24 cellular contexts compared by ENCODE assay signal in genomic region chr2:8145385-8145784, GRCh38.
A peak's percentile ranks its signal among the peaks of the same experiment; 100 is the strongest.
DNase-seq lines count a peak whose midpoint lies in the region; ATAC-seq and FAIRE-seq lines count a peak whose summit lies in the region.
"Had no signal": no experiment of that assay in that cellular context is flagged by ENCODE, and none has a peak within 500 bp of the region (broad histone marks: within the 10 kb centered on the region; RNA-seq: fewer than 3 reads in every experiment).

No MANE protein-coding gene starts in this region.

- peaks cover 1% of the 10 kb centered on the region for H3K9me3 Mint-ChIP-seq in memory B cell

- peaks cover 43% of the 10 kb centered on the region for H3K4me1 ChIP-seq in ACC112 (ENCODE audit: control insufficient read depth, insufficient read depth, low read length, unreplicated experiment)

- H3K27me3 Mint-ChIP-seq in memory B cell: peaks cover 10% of the 10 kb centered on the region
- H3K27me3 Mint-ChIP-seq: CD4-positive, CD25-positive, alpha-beta regulatory T cell had no signal

- H3K4me3 ChIP-seq in ACC112 (ENCODE audit: low read depth, low read length): no peak overlapping the region; the same call in 1 of the 2 replicates
- H3K4me3 ChIP-seq: hepatocyte, suprapubic skin had no signal

- DNase-seq in NOMO-1 treated with DMSO at 0.1 percent for 48 hours (lab: John Stamatoyannopoulos, UW; ENCODE audit: unreplicated experiment): peak; percentile 63
- DNase-seq in memory B cell (ENCODE audit: low spot score in 2 of 2): no peak
- no peak for DNase-seq in NCI-H1436 treated with DMSO at 0.1 percent for 48 hours (lab: John Stamatoyannopoulos, UW)
- DNase-seq in HTR-8/SVneo (ENCODE audit: insufficient read length, low spot score): no peak
- DNase-seq in NCI-H146 treated with DMSO at 0.1 percent for 48 hours (lab: John Stamatoyannopoulos, UW; ENCODE audit: unreplicated experiment): no peak
- DNase-seq in activated gamma-delta T cell (lab: John Stamatoyannopoulos, UW): no peak
- DNase-seq: activated CD4-positive, alpha-beta T cell treated with anti-CD3 and anti-CD28 coated beads, Interleukin-2, amount 50 U/mL, for 48 hours; activated naive CD4-positive, alpha-beta T cell treated with Interleukin-2 at 50 U/mL for 16 hours; activated T-cell treated with anti-CD3 and anti-CD28 coated beads for 4 hours; amygdala; CD4-positive, CD25-positive, alpha-beta regulatory T cell; central memory CD4-positive, alpha-beta T cell; GF-D8; NCI-H146; NCI-H526; retina; SHP77 had no signal

- no peak overlapping the region for H3K4me3 Mint-ChIP-seq in memory B cell
- H3K4me3 Mint-ChIP-seq: CD4-positive, CD25-positive, alpha-beta regulatory T cell had no signal

- FAIRE-seq in HTR-8/SVneo (lab: Jason Lieb, UNC): no peak
- FAIRE-seq: GM19239, H1, islet of Langerhans had no signal

- H3K27ac ChIP-seq in ACC112 (ENCODE audit: low read depth, low read length): peak overlapping the region; percentile 40; the same call in 1 of the 2 replicates
- H3K27ac ChIP-seq: suprapubic skin had no signal

- H3K27me3 ChIP-seq in ACC112 (ENCODE audit: insufficient read depth, low read length): no peaks in the 10 kb centered on the region
- H3K27me3 ChIP-seq: hepatocyte, suprapubic skin had no signal

- no peaks in the 10 kb centered on the region for H3K36me3 Mint-ChIP-seq in memory B cell
- H3K36me3 Mint-ChIP-seq: CD4-positive, CD25-positive, alpha-beta regulatory T cell had no signal

- ATAC-seq in GM18868 (IDR thresholded peaks at IDR 0.05; ENCODE audit: unreplicated experiment) (peak; percentile 71), memory B cell (ENCODE audit: low read depth) (peak; percentile 53)

- H3K36me3 ChIP-seq in ACC112 (ENCODE audit: insufficient read depth, low read length): no peaks in the 10 kb centered on the region
- H3K36me3 ChIP-seq: suprapubic skin had no signal

- no peak overlapping the region for H3K27ac Mint-ChIP-seq in memory B cell
- H3K27ac Mint-ChIP-seq: CD4-positive, CD25-positive, alpha-beta regulatory T cell had no signal

- peaks cover 10% of the 10 kb centered on the region for H3K4me1 Mint-ChIP-seq in memory B cell
- H3K4me1 Mint-ChIP-seq: CD4-positive, CD25-positive, alpha-beta regulatory T cell had no signal

- no peaks in the 10 kb centered on the region for H3K79me2 ChIP-seq in ACC112 (ENCODE audit: control insufficient read depth, insufficient read depth, low read length, unreplicated experiment)
- H3K79me2 ChIP-seq: hepatocyte had no signal

- peak overlapping the region; percentile 3 for H2AFZ ChIP-seq in ACC112 (ENCODE audit: low read length, unreplicated experiment)
- H2AFZ ChIP-seq: hepatocyte had no signal
